ENCODE assay signal across 8 cellular contexts in genomic region chr6:75748743-75749538, GRCh38. TPM values are rescaled to one million over a fixed set of nuclear protein-coding genes. Genes with fewer than 3 reads are reported as not detected.
A peak's percentile ranks its signal among the peaks of the same experiment; 100 is the strongest.
DNase-seq lines count a peak whose midpoint lies in the region; ATAC-seq and TF ChIP-seq lines count a peak whose summit lies in the region.

TSS of gene MYO6 (plus strand) at chr6:75749239. CDS start at chr6:75817548, 68,309 bp downstream.

- peak within 1 kb of the TSS; percentile 82 to 96 (median 87) for H3K27ac Mint-ChIP-seq in nephron

- H3K36me3 ChIP-seq in NT2/D1 (ENCODE audit: insufficient read depth, insufficient read length, low read length) (no peaks in the 10 kb centered on the region), thymus (ENCODE audit: control insufficient read depth, insufficient read depth) (no peaks in the 10 kb centered on the region)

- H3K9ac ChIP-seq in NT2/D1 (ENCODE audit: insufficient read length, low read depth) = peak within 1 kb of the TSS; percentile 88

- no peaks in the 10 kb centered on the region for H3K9me3 Mint-ChIP-seq in nephron

- TF ChIP-seq POLR2A in GM19099 (IDR thresholded peaks at IDR 0.05; ENCODE audit: extremely low read depth, insufficient read length, low read depth) = peak; percentile 95

- DNase-seq in C1 segment of cervical spinal cord (lab: John Stamatoyannopoulos, UW) (peak in 13 of 14 donors; percentile 25 to 85 (median 72)), NT2/D1 (ENCODE audit: low read depth, low spot score) (peak; percentile 15), foreskin fibroblast (peak; percentile 60 to 85)
- peak; percentile 79 for DNase-seq in activated effector memory CD4-positive, alpha-beta T cell treated with anti-CD3 and anti-CD28 coated beads, Interleukin-2, amount 50 U/mL, for 16 hours

- H3K27me3 Mint-ChIP-seq in nephron (ENCODE audit: low read depth) = peaks cover 5% of the 10 kb centered on the region

- H3K27me3 ChIP-seq in NT2/D1 (ENCODE audit: insufficient read depth, insufficient read length) (peaks cover 6% of the 10 kb centered on the region), thymus (ENCODE audit: control insufficient read depth, insufficient read depth) (peaks cover 33% of the 10 kb centered on the region)

- WGBS in thymus = under 1% methylated on average over 97 of the region's 97 CpGs

- H3K4me1 ChIP-seq in NT2/D1 (ENCODE audit: insufficient read depth, insufficient read length) (no peaks in the 10 kb centered on the region), thymus (ENCODE audit: control insufficient read depth, insufficient read depth, low read length) (peaks cover 2% of the 10 kb centered on the region)

- peaks cover 22% of the 10 kb centered on the region for H3K4me1 Mint-ChIP-seq in nephron

- no peak for TF ChIP-seq CTCF in foreskin fibroblast (IDR thresholded peaks at IDR 0.05; ENCODE audit: low read depth, low read length)
- no peak for TF ChIP-seq CTCF in nephron (IDR thresholded peaks at IDR 0.05; ENCODE audit: unreplicated experiment in 3 of 3)

- no peaks in the 10 kb centered on the region for H3K36me3 Mint-ChIP-seq in nephron (ENCODE audit: low read depth)

- H3K9me3 ChIP-seq in NT2/D1 (ENCODE audit: insufficient read depth, low read length) (no peaks in the 10 kb centered on the region), thymus (ENCODE audit: control insufficient read depth) (no peaks in the 10 kb centered on the region)

- peak within 1 kb of the TSS; percentile 65 for H3K27ac ChIP-seq in thymus (ENCODE audit: low read depth)

- H3K4me3 Mint-ChIP-seq in nephron = peak within 1 kb of the TSS; percentile 95 to 98 (median 97)

- H3K4me3 ChIP-seq in NT2/D1 (ENCODE audit: insufficient read length, low read depth) (peak within 1 kb of the TSS; percentile 80), foreskin fibroblast (ENCODE audit: low read depth in 1 of 2, low read length in 2 of 2) (peak within 1 kb of the TSS; percentile 70 to 93), thymus (ENCODE audit: low read length) (peak within 1 kb of the TSS; percentile 64)

- ATAC-seq in HG03196 (IDR thresholded peaks at IDR 0.05; ENCODE audit: unreplicated experiment) = peak; percentile 77

RNA-seq across cellular contexts. Expression of gene MYO6, which starts in this region (rescaled TPM):
- 15.2 TPM for polyA plus RNA-seq in thymus

Comparison
In these comparisons a context has a peak if more than half of its experiments do, and no peak if none do; other contexts are left out.
1. Peak in every context shown above with its lines: DNase-seq, ATAC-seq, H3K4me3 ChIP-seq and H3K27ac ChIP-seq.
2. DNase-seq: peak in every context shown above with its lines; median percentile 79 in activated effector memory CD4-positive, alpha-beta T cell treated with anti-CD3 and anti-CD28 coated beads, Interleukin-2, amount 50 U/mL, for 16 hours; 72 in foreskin fibroblast; 72 in C1 segment of cervical spinal cord; 15 in NT2/D1.